In the genomic region with DNA sequence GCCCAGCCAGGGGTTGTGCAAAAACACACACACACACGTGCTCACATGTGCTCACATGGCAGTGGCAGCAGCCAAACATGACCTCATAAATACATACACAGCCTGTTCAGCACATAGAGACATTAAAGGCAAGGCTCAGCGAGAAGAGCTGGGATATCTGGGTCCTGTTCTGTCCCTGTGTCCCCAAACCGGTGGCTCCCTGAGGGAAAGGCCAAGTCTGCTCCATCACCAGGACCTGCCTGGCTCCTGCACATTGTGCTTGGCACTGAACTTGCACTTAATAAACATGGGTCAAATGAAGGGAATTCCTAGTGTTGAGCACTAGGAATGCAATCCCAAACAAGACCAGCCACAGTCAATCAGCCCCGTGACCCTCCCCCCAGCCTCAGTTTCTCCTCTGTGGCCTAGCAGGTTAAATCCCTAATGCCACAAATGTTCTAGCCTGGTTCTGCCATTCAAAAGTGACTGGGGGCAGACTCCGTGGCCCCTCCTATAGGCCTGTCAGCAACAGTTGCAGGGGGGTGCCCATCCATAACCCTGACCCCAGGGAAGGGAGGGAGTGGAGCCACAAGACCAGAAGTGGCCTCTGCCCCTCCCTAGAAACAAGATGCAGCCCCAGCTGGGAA, we compare ENCODE assay signal across 16 cellular contexts.
A peak's percentile ranks its signal among the peaks of the same experiment; 100 is the strongest.
DNase-seq lines count a peak whose midpoint lies in the region; ATAC-seq, FAIRE-seq and TF ChIP-seq lines count a peak whose summit lies in the region.
"Had no signal": no experiment of that assay in that cellular context is flagged by ENCODE, and none has a peak within 500 bp of the region (broad histone marks: within the 10 kb centered on the region; RNA-seq: fewer than 3 reads in every experiment).

No MANE protein-coding gene starts in this region.

- H3K27ac Mint-ChIP-seq in neural crest cell (ENCODE audit: unreplicated experiment) = peak overlapping the region; percentile 27

- DNase-seq in NCI-H1092 treated with DMSO at 0.1 percent for 48 hours (lab: John Stamatoyannopoulos, UW) = peak; percentile 50
- DNase-seq in NCI-H1092 (lab: John Stamatoyannopoulos, UW) = no peak
- no peak for DNase-seq in H1 (ENCODE audit: low read depth in 1 of 2, low spot score in 2 of 2)
- DNase-seq in neural crest cell (ENCODE audit: low read depth, low spot score) = no peak
- peak; percentile 34 to 54 for DNase-seq in aorta
- DNase-seq in NCI-H526 (lab: John Stamatoyannopoulos, UW) = no peak
- DNase-seq in LoVo (ENCODE audit: low spot score) = no peak
- DNase-seq: 8988T; KG1; MV-4-11; NCI-H748 treated with DMSO at 0.1 percent for 48 hours; NK-92 treated with Interleukin-12 subunit alpha and Interleukin-12 subunit beta, amount 100 ng/mL, for 24 hours; Peyer's patch had no signal

- no peak overlapping the region for H3K4me3 Mint-ChIP-seq in neural crest cell

- H3K56ac ChIP-seq in H1 (replicated peaks; ENCODE audit: insufficient read length, low read depth, low read length) = no peak overlapping the region

- no peak overlapping the region for H2BK120ac ChIP-seq in H1 (replicated peaks; ENCODE audit: low read depth, low read length)

- no peak overlapping the region for H3K23ac ChIP-seq in H1 (ENCODE audit: insufficient read length)

- H2BK20ac ChIP-seq in H1 (ENCODE audit: low read length) = 0 out of 2 replicates have a peak overlapping the region, but pooled peaks have one; percentile 34

- H3K4ac ChIP-seq in H1 (replicated peaks; ENCODE audit: insufficient read length, low read depth, low read length) = no peak overlapping the region

- TF ChIP-seq POLR2A in H1 (IDR thresholded peaks at IDR 0.05; ENCODE audit: control extremely low read depth in 1 of 2, low read depth in 2 of 2, low read length in 2 of 2) = no peak

- H3K79me1 ChIP-seq in H1 (ENCODE audit: low read depth, low read length) = no peaks in the 10 kb centered on the region; the same call in 1 of the 2 replicates

- H3K9me3 ChIP-seq in H1 (ENCODE audit: insufficient read depth in 2 of 2, low read depth in 1 of 2, low read length in 1 of 2) = peaks cover 8 to 9% of the 10 kb centered on the region in 2 experiments; a peak in 1 of 4 replicates
- peaks cover 9% of the 10 kb centered on the region for H3K9me3 ChIP-seq in aorta (ENCODE audit: control insufficient read depth, low read length)
- H3K9me3 ChIP-seq: Peyer's patch had no signal

- peak overlapping the region; percentile 83 for H4K91ac ChIP-seq in H1 (replicated peaks; ENCODE audit: insufficient read length, low read length)

- peaks cover 0 to 4% of the 10 kb centered on the region in 2 experiments for H4K20me1 ChIP-seq in H1 (replicated peaks in 1 of 2; ENCODE audit: control insufficient read depth in 1 of 2, insufficient read depth in 2 of 2, low read length in 2 of 2)

- no peak overlapping the region for H3K18ac ChIP-seq in H1 (ENCODE audit: extremely low read depth, low read length)

- POLR2A ChIA-PET in H1 (lab: Charles Lee; ENCODE audit: partially characterized antibody) = interaction anchor here (0.6 kb wide), 1 partner anchor 49 kb away, joined by 3 read pairs; no protein-coding TSS in a partner anchor

- WGBS in H1 (ENCODE audit: extremely low coverage in 1 of 2, insufficient coverage in 1 of 2, insufficient read length in 1 of 2, insufficient replicate concordance in 2 of 2, low coverage in 1 of 2, low lambda C conversion rate in 2 of 2, missing lambda C conversion rate in 1 of 2), 2 experiments = 70% methylated on average over 5 of the region's 5 CpGs; no CpG with 5 or more reads in 1 of the 2 experiments
- WGBS in aorta, 2 donors = 67 to 69% methylated on average over 5 of the region's 5 CpGs

- H2BK15ac ChIP-seq in H1 (ENCODE audit: low read length) = no peak overlapping the region

- no peak for TF ChIP-seq RAD21 in H1 (IDR thresholded peaks at IDR 0.05 in 1 of 2, conservative IDR thresholded peaks at IDR 0.05 in 1 of 2; ENCODE audit: low read depth in 2 of 2, low read length in 2 of 2)

- H3K4me1 ChIP-seq in H1 (replicated peaks in 1 of 4; ENCODE audit: control insufficient read depth in 3 of 4, insufficient read depth in 4 of 4, low read length in 3 of 4) (peaks cover 0 to 11% (median 5%) of the 10 kb centered on the region in 4 experiments; a peak in 3 of 7 replicates), aorta (ENCODE audit: control insufficient read depth in 1 of 2, insufficient read depth in 2 of 2, low read length in 2 of 2) (no peaks in the 10 kb centered on the region)
- H3K4me1 ChIP-seq: Peyer's patch had no signal

- H3K9ac ChIP-seq in H1 (replicated peaks in 1 of 4; ENCODE audit: extremely low read depth in 1 of 4, low read depth in 3 of 4, low read length in 3 of 4) = no peak overlapping the region

- H4K8ac ChIP-seq in H1 (ENCODE audit: extremely low read depth, insufficient read depth, low read length) = no peak overlapping the region

- H3K27ac ChIP-seq in H1 (ENCODE audit: low read depth, low read length) (no peak overlapping the region), aorta (ENCODE audit: low read depth in 1 of 2, low read length in 2 of 2) (no peak overlapping the region)
- H3K27ac ChIP-seq: Peyer's patch had no signal

- H3K4me1 Mint-ChIP-seq in neural crest cell = peaks cover 16% of the 10 kb centered on the region

- intact Hi-C loops in aorta (cut with DNase I) = no loop called here

- no peak overlapping the region for H4K5ac ChIP-seq in H1 (ENCODE audit: insufficient read length, low read depth, low read length)

- no peak for TF ChIP-seq EP300 in H1 (IDR thresholded peaks at IDR 0.05; ENCODE audit: borderline replicate concordance in 1 of 2, low read depth in 2 of 2, low read length in 2 of 2)

- H3K27me3 ChIP-seq in H1 (replicated peaks in 1 of 4; ENCODE audit: control insufficient read depth in 3 of 4, extremely low read depth in 1 of 4, insufficient read depth in 3 of 4, low read length in 3 of 4) (no peaks in the 10 kb centered on the region), aorta (ENCODE audit: control insufficient read depth in 1 of 2, insufficient read depth in 2 of 2, low read length in 1 of 2) (no peaks in the 10 kb centered on the region)
- H3K27me3 ChIP-seq: Peyer's patch had no signal

- no peaks in the 10 kb centered on the region for H3K79me2 ChIP-seq in H1 (ENCODE audit: control insufficient read depth in 1 of 2, insufficient read depth in 2 of 2, low read length in 2 of 2)

- FAIRE-seq in H1 (lab: Jason Lieb, UNC) = no peak
- FAIRE-seq: G401.6 had no signal

- peak overlapping the region; percentile 75; the same call in 1 of the 2 replicates for H2AK5ac ChIP-seq in H1 (ENCODE audit: low read depth, low read length)

- H3K36me3 ChIP-seq in H1 (ENCODE audit: control insufficient read depth in 2 of 4, insufficient read depth in 4 of 4, low read length in 3 of 4) (no peaks in the 10 kb centered on the region), aorta (ENCODE audit: control insufficient read depth in 1 of 2, insufficient read depth in 2 of 2, low read length in 1 of 2) (no peaks in the 10 kb centered on the region)
- H3K36me3 ChIP-seq: Peyer's patch had no signal

- CTCF ChIA-PET in H1 (lab: Charles Lee; ENCODE audit: partially characterized antibody) = interaction anchor here (0.6 to 1.5 kb wide), 4 partner anchors 9 to 59 kb away, joined by 3 to 7 read pairs (median 3); no protein-coding TSS in a partner anchor

- H3K9me3 Mint-ChIP-seq in neural crest cell = peaks cover 5% of the 10 kb centered on the region

- no peak overlapping the region for H3K14ac ChIP-seq in H1 (ENCODE audit: insufficient read length)

- H3K4me2 ChIP-seq in H1 (ENCODE audit: insufficient read depth in 1 of 2, low read depth in 2 of 2, low read length in 2 of 2) = no peak overlapping the region

- H2BK12ac ChIP-seq in H1 (ENCODE audit: low read depth, low read length) = peak overlapping the region; percentile 90; the same call in 1 of the 2 replicates

- ATAC-seq in aorta (ENCODE audit: low FRiP score) = no peak
- no peak for ATAC-seq in HG02884 (IDR thresholded peaks at IDR 0.05; ENCODE audit: unreplicated experiment)
- ATAC-seq: Right ventricle myocardium inferior had no signal

- peaks cover 8% of the 10 kb centered on the region; the same call in 1 of the 2 replicates for H3K23me2 ChIP-seq in H1 (ENCODE audit: low read depth, low read length)

- no peaks in the 10 kb centered on the region for H3K36me3 Mint-ChIP-seq in neural crest cell (ENCODE audit: low read depth)

- H3K4me3 ChIP-seq in H1 (ENCODE audit: extremely low read depth in 1 of 4, insufficient read depth in 2 of 4, low read depth in 3 of 4, low read length in 4 of 4) = no peak overlapping the region
- H3K4me3 ChIP-seq in aorta (ENCODE audit: low read length in 2 of 2) = no peak overlapping the region
- H3K4me3 ChIP-seq: Peyer's patch had no signal

- TF ChIP-seq CTCF in H1 (IDR thresholded peaks at IDR 0.05; ENCODE audit: control extremely low read depth in 1 of 3, insufficient read depth in 1 of 3, low read depth in 1 of 3, low read length in 3 of 3) (no peak), neural crest cell (conservative IDR thresholded peaks at IDR 0.05) (no peak)

- H3K27me3 Mint-ChIP-seq in neural crest cell (ENCODE audit: low read depth) = no peaks in the 10 kb centered on the region

- no peak overlapping the region for H2AFZ ChIP-seq in H1 (ENCODE audit: low read length)

- peak overlapping the region; percentile 71; the same call in 1 of the 2 replicates for H2BK5ac ChIP-seq in H1 (ENCODE audit: low read depth, low read length)

TF ChIP-seq in H1, 55 proteins besides CTCF, POLR2A, EP300 and RAD21:
- TF ChIP-seq MAFK (IDR thresholded peaks at IDR 0.05; ENCODE audit: low read depth, low read length) = no peak
- TF ChIP-seq TEAD4 (IDR thresholded peaks at IDR 0.05; ENCODE audit: low read depth, low read length) = no peak
- no peak for TF ChIP-seq RBBP5 (IDR thresholded peaks at IDR 0.05; ENCODE audit: borderline replicate concordance, low read depth, low read length)
- no peak for TF ChIP-seq CEBPB (IDR thresholded peaks at IDR 0.05; ENCODE audit: low read depth, low read length)
- no peak for TF ChIP-seq BACH1 (IDR thresholded peaks at IDR 0.05; ENCODE audit: low read length)
- TF ChIP-seq JUN (IDR thresholded peaks at IDR 0.05; ENCODE audit: low read depth, low read length) = no peak
- TF ChIP-seq, protein P1, sequence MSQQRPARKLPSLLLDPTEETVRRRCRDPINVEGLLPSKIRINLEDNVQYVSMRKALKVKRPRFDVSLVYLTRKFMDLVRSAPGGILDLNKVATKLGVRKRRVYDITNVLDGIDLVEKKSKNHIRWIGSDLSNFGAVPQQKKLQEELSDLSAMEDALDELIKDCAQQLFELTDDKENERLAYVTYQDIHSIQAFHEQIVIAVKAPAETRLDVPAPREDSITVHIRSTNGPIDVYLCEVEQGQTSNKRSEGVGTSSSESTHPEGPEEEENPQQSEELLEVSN (IDR thresholded peaks at IDR 0.05) = no peak
- no peak for TF ChIP-seq GTF2F1 (IDR thresholded peaks at IDR 0.05; ENCODE audit: borderline replicate concordance, low read depth, low read length)

Comparison
In these comparisons a context has a peak if more than half of its experiments do, and no peak if none do; other contexts are left out.
1. DNase-seq: peak in NCI-H1092 treated with DMSO at 0.1 percent for 48 hours (single experiment) and aorta (2 of 2); none in NCI-H1092 (single experiment), H1 (0 of 2), neural crest cell (single experiment), NCI-H526 (0 of 2) and LoVo (single experiment).